Comparison of ENCODE assay signal across 22 cellular contexts in genomic region chr3:86954226-86954625, GRCh38. TPM values are rescaled to one million over a fixed set of nuclear protein-coding genes. Genes with fewer than 3 reads are reported as not detected.
DNase-seq lines count a peak whose midpoint lies in the region; ATAC-seq and TF ChIP-seq lines count a peak whose summit lies in the region.
"Had no signal": no experiment of that assay in that cellular context is flagged by ENCODE, and none has a peak within 500 bp of the region (broad histone marks: within the 10 kb centered on the region; RNA-seq: fewer than 3 reads in every experiment).

No MANE protein-coding gene starts in this region.

- no peak overlapping the region for H3K18ac ChIP-seq in IMR-90 (ENCODE audit: low read depth, low read length)

- in situ Hi-C loops in IMR-90 (cut with MboI; ENCODE audit: low sequenced_read_pairs) = no loop called here

- BruUV-seq in IMR-90 (replicated peaks; lab: Mats Ljungman, UMichigan) = no TSS peak

- H2AFZ ChIP-seq in IMR-90 (replicated peaks; ENCODE audit: low read length, poor library complexity) = no peak overlapping the region

- H2BK5ac ChIP-seq in IMR-90 (ENCODE audit: low read depth, low read length, poor library complexity, severe bottlenecking) = no peak overlapping the region

- H2BK120ac ChIP-seq in IMR-90 (ENCODE audit: low read depth, low read length) = no peak overlapping the region

- H4K8ac ChIP-seq in IMR-90 (ENCODE audit: low read depth in 2 of 2, low read length in 2 of 2) = no peak overlapping the region; a peak in 1 of 4 replicates

- TF ChIP-seq CTCF in AG10803 (conservative IDR thresholded peaks at IDR 0.05; ENCODE audit: low read length) (no peak), IMR-90 (conservative IDR thresholded peaks at IDR 0.05; ENCODE audit: low read depth, low read length) (no peak)

- no peak overlapping the region for H3K56ac ChIP-seq in IMR-90 (ENCODE audit: extremely low read depth, insufficient read depth, low read length)

- H3K9me3 ChIP-seq in IMR-90 (ENCODE audit: control insufficient read depth, insufficient read depth, low read length) = no peaks in the 10 kb centered on the region
- H3K9me3 ChIP-seq: HAP-1, pancreas, right lobe of liver, uterus had no signal

- dilution Hi-C loops in IMR-90 (cut with HindIII; ENCODE audit: low sequenced_read_pairs, unreplicated experiment) = no loop called here

- peaks cover 3% of the 10 kb centered on the region; the same call in 1 of the 2 replicates for H4K20me1 ChIP-seq in IMR-90 (ENCODE audit: insufficient read depth, low read length)

- POLR2A ChIA-PET in IMR-90 (lab: Charles Lee; ENCODE audit: unreplicated experiment) = no interaction called here

- H2AK5ac ChIP-seq in IMR-90 (ENCODE audit: low read depth, low read length) = no peak overlapping the region

- H2AK9ac ChIP-seq in IMR-90 (replicated peaks; ENCODE audit: low read depth, low read length, poor library complexity) = no peak overlapping the region

- H2BK20ac ChIP-seq in IMR-90 (ENCODE audit: low read depth, low read length) = no peak overlapping the region

- H3K4me2 ChIP-seq in IMR-90 (ENCODE audit: low read depth, low read length) = 0 out of 2 replicates have a peak overlapping the region, but pooled peaks have one; percentile 22

- CTCF ChIA-PET in IMR-90 (lab: Yijun Ruan, JAX) = interaction anchor here (0.6 kb wide), 1 partner anchor 143 kb away, joined by 3 read pairs; no protein-coding TSS in a partner anchor

- ATAC-seq in IMR-90 (ENCODE audit: low read depth) = no peak
- ATAC-seq in GM21526 (IDR thresholded peaks at IDR 0.05; ENCODE audit: low FRiP score, unreplicated experiment) = no peak
- no peak for ATAC-seq in HG02852 (IDR thresholded peaks at IDR 0.05; ENCODE audit: unreplicated experiment)
- ATAC-seq: activated T-cell treated with anti-CD3 and anti-CD28 coated beads, Interleukin-2, amount 50 U/mL, for 4 hours; esophagus mucosa; naive thymus-derived CD4-positive, alpha-beta T cell; right lobe of liver had no signal

- H3K9me1 ChIP-seq in IMR-90 (ENCODE audit: insufficient read depth, low read length) = no peaks in the 10 kb centered on the region

- intact Hi-C loops in IMR-90 (cut with micrococcal nuclease) = no loop called here

- no peak overlapping the region for H3K4ac ChIP-seq in IMR-90 (ENCODE audit: low read depth, low read length)

- H3K4me3 ChIP-seq in AG10803 (ENCODE audit: low read length) (peak overlapping the region; percentile 14; the same call in 1 of the 2 replicates), IMR-90 (ENCODE audit: insufficient read depth, low read depth, low read length) (no peak overlapping the region)
- H3K4me3 ChIP-seq: HAP-1, pancreas, right lobe of liver, uterus had no signal

- no peak overlapping the region for H3K14ac ChIP-seq in IMR-90 (replicated peaks; ENCODE audit: low read depth, low read length)

- no peak overlapping the region for H2BK15ac ChIP-seq in IMR-90 (ENCODE audit: low read depth, low read length)

- peaks cover 14 to 40% of the 10 kb centered on the region in 2 experiments; a peak in 3 of 4 replicates for H3K79me1 ChIP-seq in IMR-90 (ENCODE audit: low read depth in 1 of 2, low read length in 2 of 2)

- DNase-seq in AG10803 (ENCODE audit: low read depth) (no peak), IMR-90 (peak; percentile 36), NCI-H526 treated with DMSO at 0.1 percent for 48 hours (lab: John Stamatoyannopoulos, UW) (peak; percentile 73), dedifferentiated amniotic fluid mesenchymal stem cell (ENCODE audit: extremely low spot score) (peak; percentile 45), DMS53 treated with DMSO at 0.1 percent for 48 hours (lab: John Stamatoyannopoulos, UW; ENCODE audit: unreplicated experiment) (no peak), SHP77 treated with DMSO at 0.1 percent for 48 hours (lab: John Stamatoyannopoulos, UW) (no peak)
- DNase-seq: activated CD4-positive, CD25-positive, alpha-beta regulatory T cell treated with anti-CD3 and anti-CD28 coated beads, Interleukin-2, amount 50 U/mL, for 72 hours; activated CD8-positive, alpha-beta memory T cell treated with anti-CD3 and anti-CD28 coated beads for 24 hours; activated naive CD4-positive, alpha-beta T cell treated with anti-CD3 and anti-CD28 coated beads, Interleukin-2, amount 10 ng/mL, durations not matched to agents 7 days and 5 days; activated T-cell treated with anti-CD3 and anti-CD28 coated beads, Interleukin-2, amount 50 U/mL, for 4 hours; effector memory CD4-positive, alpha-beta T cell; GDM1; naive thymus-derived CD4-positive, alpha-beta T cell; NCI-H1436; right lobe of liver; uterus had no signal

- H3K27me3 ChIP-seq in IMR-90 (ENCODE audit: control insufficient read depth, insufficient read depth, low read length) = no peaks in the 10 kb centered on the region
- H3K27me3 ChIP-seq: pancreas, right lobe of liver, uterus had no signal

- H3K36me3 ChIP-seq in IMR-90 (ENCODE audit: control insufficient read depth, insufficient read depth, low read length) = no peaks in the 10 kb centered on the region
- H3K36me3 ChIP-seq: HAP-1, pancreas, right lobe of liver, uterus had no signal

- TF ChIP-seq RAD21 in IMR-90 (IDR thresholded peaks at IDR 0.05; ENCODE audit: low read length) = no peak

- H3K4me1 ChIP-seq in IMR-90 (ENCODE audit: control insufficient read depth, insufficient read depth, low read length) = peaks cover 19% of the 10 kb centered on the region
- H3K4me1 ChIP-seq: HAP-1, right lobe of liver, uterus had no signal

- TF ChIP-seq POLR2A in IMR-90 (IDR thresholded peaks at IDR 0.05; ENCODE audit: low read depth, low read length) = no peak

- no peak overlapping the region; the same call in 1 of the 2 replicates for H3K27ac ChIP-seq in IMR-90 (ENCODE audit: insufficient read depth, low read length)
- H3K27ac ChIP-seq: pancreas, right lobe of liver, uterus had no signal

- WGBS in IMR-90 (ENCODE audit: extremely low coverage in 2 of 2, insufficient read length in 1 of 2), 2 experiments = no CpG with 5 or more reads among the region's 1 CpG

- H3K23ac ChIP-seq in IMR-90 (ENCODE audit: low read depth, low read length) = peak overlapping the region; percentile 43; the same call in 1 of the 2 replicates

- no peak overlapping the region for H3K9ac ChIP-seq in IMR-90 (ENCODE audit: low read depth, low read length)

- no peak overlapping the region for H4K5ac ChIP-seq in IMR-90 (ENCODE audit: low read depth, low read length)

- H4K91ac ChIP-seq in IMR-90 (ENCODE audit: insufficient read depth, low read depth, low read length) = no peak overlapping the region

TF ChIP-seq in IMR-90, 13 proteins besides CTCF, POLR2A, EP300 and RAD21:
- TF ChIP-seq USF2 (IDR thresholded peaks at IDR 0.05; ENCODE audit: low read depth, low read length) = no peak
- no peak for TF ChIP-seq CHD1 (IDR thresholded peaks at IDR 0.05; ENCODE audit: low read depth, low read length)
- no peak for TF ChIP-seq NFE2L2 (IDR thresholded peaks at IDR 0.05; ENCODE audit: low read depth, low read length)
- TF ChIP-seq FOS (IDR thresholded peaks at IDR 0.05; ENCODE audit: low read depth, low read length) = no peak
- TF ChIP-seq MAZ (IDR thresholded peaks at IDR 0.05; ENCODE audit: borderline replicate concordance, low read depth, low read length) = no peak
- TF ChIP-seq MXI1 (IDR thresholded peaks at IDR 0.05; ENCODE audit: borderline replicate concordance, low read depth, low read length) = no peak
- no peak for TF ChIP-seq SMC3 (IDR thresholded peaks at IDR 0.05; ENCODE audit: low read depth, low read length)
- TF ChIP-seq BHLHE40 (IDR thresholded peaks at IDR 0.05; ENCODE audit: low read depth, low read length) = no peak
- TF ChIP-seq CEBPB (IDR thresholded peaks at IDR 0.05; ENCODE audit: low read depth, low read length) = no peak
- no peak for TF ChIP-seq RCOR1 (IDR thresholded peaks at IDR 0.05; ENCODE audit: insufficient replicate concordance, low read length)
- TF ChIP-seq RFX5 (IDR thresholded peaks at IDR 0.05; ENCODE audit: low read depth, low read length) = no peak
- no peak for TF ChIP-seq MAFK (IDR thresholded peaks at IDR 0.05; ENCODE audit: low read depth, low read length)
- TF ChIP-seq, protein P1, sequence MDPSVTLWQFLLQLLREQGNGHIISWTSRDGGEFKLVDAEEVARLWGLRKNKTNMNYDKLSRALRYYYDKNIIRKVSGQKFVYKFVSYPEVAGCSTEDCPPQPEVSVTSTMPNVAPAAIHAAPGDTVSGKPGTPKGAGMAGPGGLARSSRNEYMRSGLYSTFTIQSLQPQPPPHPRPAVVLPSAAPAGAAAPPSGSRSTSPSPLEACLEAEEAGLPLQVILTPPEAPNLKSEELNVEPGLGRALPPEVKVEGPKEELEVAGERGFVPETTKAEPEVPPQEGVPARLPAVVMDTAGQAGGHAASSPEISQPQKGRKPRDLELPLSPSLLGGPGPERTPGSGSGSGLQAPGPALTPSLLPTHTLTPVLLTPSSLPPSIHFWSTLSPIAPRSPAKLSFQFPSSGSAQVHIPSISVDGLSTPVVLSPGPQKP (IDR thresholded peaks at IDR 0.05; ENCODE audit: borderline replicate concordance, low read depth, low read length) = no peak

RNA-seq across cellular contexts. Expression of gene VGLL3, which starts 36.7 kb away (rescaled TPM):
- 96.7 and 97.3 TPM in 2 replicates for total RNA-seq in IMR-90 (2012; rRNA removed)
- polyA plus RNA-seq in IMR-90 (2012; rRNA removed) = 46.2 and 71.4 TPM in 2 replicates
- polyA plus RNA-seq in IMR-90 (2012; cell fraction: cytosol; rRNA removed) = 14.7 and 55.4 TPM in 2 replicates
- 58.3 and 90.7 TPM in 2 replicates for polyA plus RNA-seq in IMR-90 (2012; cell fraction: nucleus; rRNA removed; ENCODE audit: low replicate concordance)
- polyA plus RNA-seq: CD14-positive monocyte; naive thymus-derived CD4-positive, alpha-beta T cell had no signal

Comparison
In these comparisons a context has a peak if more than half of its experiments do, and no peak if none do; other contexts are left out.
1. DNase-seq: peak in IMR-90 (single experiment), NCI-H526 treated with DMSO at 0.1 percent for 48 hours (single experiment) and dedifferentiated amniotic fluid mesenchymal stem cell (single experiment); none in AG10803 (single experiment), DMS53 treated with DMSO at 0.1 percent for 48 hours (single experiment) and SHP77 treated with DMSO at 0.1 percent for 48 hours (single experiment).